ENCODE assay signal across 25 cellular contexts in the genomic region with DNA sequence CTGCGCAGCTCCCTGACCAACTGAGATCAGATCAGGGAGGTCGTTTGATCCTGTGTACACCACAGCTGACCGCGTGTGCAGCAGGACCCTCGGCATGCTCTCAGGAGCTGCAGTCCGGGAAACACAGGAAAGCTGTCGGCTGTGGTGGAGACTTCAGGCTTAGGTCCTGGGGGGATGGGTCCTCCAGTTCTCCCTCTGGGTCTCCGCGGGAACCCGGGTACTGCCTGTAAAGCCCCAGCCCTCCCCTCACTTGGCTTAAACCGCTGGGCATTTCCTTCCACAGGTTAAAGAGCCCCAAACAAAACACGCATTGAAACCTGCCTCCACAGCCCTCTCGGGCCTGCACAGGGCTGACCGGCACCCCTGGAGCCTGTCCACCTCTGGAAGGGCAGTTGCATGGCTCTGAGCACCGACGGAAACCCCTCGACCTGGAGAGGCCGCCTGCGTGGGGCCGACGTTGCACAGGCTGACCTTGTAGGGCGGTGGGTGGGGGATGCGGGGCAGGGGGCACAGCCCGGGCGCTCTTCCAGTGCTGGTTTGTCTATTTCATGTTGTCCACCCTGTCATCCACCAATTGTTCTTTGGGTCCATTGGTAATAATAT. TPM values are rescaled to one million over a fixed set of nuclear protein-coding genes. Genes with fewer than 3 reads are reported as not detected.
"Had no signal": no experiment of that assay in that cellular context is flagged by ENCODE, and none has a peak within 500 bp of the region (broad histone marks: within the 10 kb centered on the region; RNA-seq: fewer than 3 reads in every experiment).

No MANE protein-coding gene starts in this region.

- ATAC-seq: activated CD8-positive, alpha-beta T cell treated with anti-CD3 and anti-CD28 coated beads for 36 hours; activated T-cell treated with anti-CD3 and anti-CD28 coated beads, Interleukin-2, amount 50 U/mL, for 72 hours; K562; T-helper 17 cell had no signal

- H3K27ac ChIP-seq: adrenal gland had no signal

- H3K4me1 ChIP-seq: adrenal gland had no signal

- H3K27me3 ChIP-seq: adrenal gland, Peyer's patch had no signal

- H3K27ac Mint-ChIP-seq: activated CD8-positive, alpha-beta T cell treated with anti-CD3 and anti-CD28 coated beads for 36 hours; activated naive CD4-positive, alpha-beta T cell treated with anti-CD3 and anti-CD28 coated beads, Interleukin-2, amount 10 ng/mL, durations not matched to agents 7 days and 5 days; activated naive CD8-positive, alpha-beta T cell treated with anti-CD3 and anti-CD28 coated beads, Interleukin-2, amount 10 ng/mL, durations not matched to agents 7 days and 5 days; activated T-cell treated with anti-CD3 and anti-CD28 coated beads, Interleukin-2, amount 50 U/mL, for 72 hours; activated T-helper 2 cell treated with anti-CD3 and anti-CD28 coated beads, Interferon-gamma antibody, Interleukin-2, Interleukin-4, amounts not matched to agents 10 μg/mL and 5 μg/mL and 100 μg/mL, durations not matched to agents 14 hours and 24 hours and 36 hours; T-helper 17 cell had no signal

- H3K36me3 Mint-ChIP-seq: activated naive CD4-positive, alpha-beta T cell treated with anti-CD3 and anti-CD28 coated beads, Interleukin-2, amount 10 ng/mL, durations not matched to agents 7 days and 5 days; activated naive CD8-positive, alpha-beta T cell treated with anti-CD3 and anti-CD28 coated beads, Interleukin-2, amount 10 ng/mL, durations not matched to agents 7 days and 5 days had no signal

- H3K9me3 Mint-ChIP-seq: activated T-helper 2 cell treated with anti-CD3 and anti-CD28 coated beads, Interferon-gamma antibody, Interleukin-2, Interleukin-4, amounts not matched to agents 10 μg/mL and 5 μg/mL and 100 μg/mL, durations not matched to agents 14 hours and 24 hours and 36 hours had no signal

- DNase-seq: activated CD4-positive, alpha-beta T cell treated with anti-CD3 and anti-CD28 coated beads for 4 hours; activated CD8-positive, alpha-beta memory T cell treated with anti-CD3 and anti-CD28 coated beads, Interleukin-2, amount 50 U/mL, for 4 hours; activated CD8-positive, alpha-beta T cell treated with anti-CD3 and anti-CD28 coated beads for 36 hours; activated gamma-delta T cell treated with Interleukin-2 at 50 U/mL for 16 hours; activated naive CD4-positive, alpha-beta T cell treated with anti-CD3 and anti-CD28 coated beads, Interleukin-2, amount 10 ng/mL, durations not matched to agents 7 days and 5 days; activated naive CD8-positive, alpha-beta T cell treated with anti-CD3 and anti-CD28 coated beads, Interleukin-2, amount 10 ng/mL, durations not matched to agents 7 days and 5 days; activated T-cell treated with anti-CD3 and anti-CD28 coated beads, Interleukin-2, amount 50 U/mL, for 72 hours; adrenal gland; anterior cingulate cortex; caudate nucleus; Karpas-422; MM.1S; NCI-H1105 treated with DMSO at 0.1 percent for 48 hours; NCI-H146; NCI-H187 treated with DMSO at 0.1 percent for 48 hours; NCI-H2081 treated with DMSO at 0.1 percent for 48 hours; NCI-H446; NCI-H524; SHP77 treated with DMSO at 0.1 percent for 48 hours; T-helper 17 cell; T1000 had no signal

- H3K4me1 Mint-ChIP-seq: activated naive CD4-positive, alpha-beta T cell treated with anti-CD3 and anti-CD28 coated beads, Interleukin-2, amount 10 ng/mL, durations not matched to agents 7 days and 5 days; activated naive CD8-positive, alpha-beta T cell treated with anti-CD3 and anti-CD28 coated beads, Interleukin-2, amount 10 ng/mL, durations not matched to agents 7 days and 5 days; T-helper 17 cell had no signal

- H3K9me3 ChIP-seq: adrenal gland had no signal

- H3K27me3 Mint-ChIP-seq: activated CD8-positive, alpha-beta T cell treated with anti-CD3 and anti-CD28 coated beads for 36 hours; activated naive CD8-positive, alpha-beta T cell treated with anti-CD3 and anti-CD28 coated beads, Interleukin-2, amount 10 ng/mL, durations not matched to agents 7 days and 5 days had no signal

- H3K4me3 Mint-ChIP-seq: activated CD8-positive, alpha-beta T cell treated with anti-CD3 and anti-CD28 coated beads for 36 hours; activated naive CD4-positive, alpha-beta T cell treated with anti-CD3 and anti-CD28 coated beads, Interleukin-2, amount 10 ng/mL, durations not matched to agents 7 days and 5 days; activated naive CD8-positive, alpha-beta T cell treated with anti-CD3 and anti-CD28 coated beads, Interleukin-2, amount 10 ng/mL, durations not matched to agents 7 days and 5 days; activated T-cell treated with anti-CD3 and anti-CD28 coated beads, Interleukin-2, amount 50 U/mL, for 72 hours; T-helper 17 cell had no signal

- H3K4me3 ChIP-seq: adrenal gland, K562, Peyer's patch had no signal

- H3K36me3 ChIP-seq: adrenal gland, Peyer's patch had no signal

RNA-seq across cellular contexts. Expression of gene DACT2, which starts 59.1 kb away (rescaled TPM):
- total RNA-seq: activated CD8-positive, alpha-beta T cell treated with anti-CD3 and anti-CD28 coated beads for 36 hours; activated naive CD8-positive, alpha-beta T cell treated with anti-CD3 and anti-CD28 coated beads, Interleukin-2, amount 10 ng/mL, durations not matched to agents 7 days and 5 days; K562; SK-MEL-5; T-helper 17 cell had no signal
- polyA plus RNA-seq: K562 had no signal
